In genomic region chr12:112382866-112383265, GRCh38 we compare ENCODE assay signal across 8 cellular contexts. TPM values are rescaled to one million over a fixed set of nuclear protein-coding genes. Genes with fewer than 3 reads are reported as not detected.
DNase-seq lines count a peak whose midpoint lies in the region; ATAC-seq and TF ChIP-seq lines count a peak whose summit lies in the region.

No MANE protein-coding gene starts in this region.

- H3K27ac Mint-ChIP-seq in activated CD4-positive, alpha-beta T cell treated with anti-CD3 and anti-CD28 coated beads, Interleukin-2, amount 10 ng/mL, durations not matched to agents 7 days and 5 days = peak overlapping the region; percentile 93
- H3K27ac Mint-ChIP-seq in activated naive CD8-positive, alpha-beta T cell treated with anti-CD3 and anti-CD28 coated beads for 36 hours = no peak overlapping the region

- ATAC-seq in right lobe of liver = no peak
- ATAC-seq in HG03342 (IDR thresholded peaks at IDR 0.05; ENCODE audit: unreplicated experiment) = no peak

- H3K36me3 ChIP-seq in right lobe of liver (no peaks in the 10 kb centered on the region), testis (ENCODE audit: low read depth, missing control alignments) (no peaks in the 10 kb centered on the region)

- TF ChIP-seq CTCF in right lobe of liver (IDR thresholded peaks at IDR 0.05) (no peak), testis (IDR thresholded peaks at IDR 0.05) (no peak)

- H3K4me1 Mint-ChIP-seq in activated CD4-positive, alpha-beta T cell treated with anti-CD3 and anti-CD28 coated beads, Interleukin-2, amount 10 ng/mL, durations not matched to agents 7 days and 5 days = peaks cover 36% of the 10 kb centered on the region
- peaks cover 23% of the 10 kb centered on the region for H3K4me1 Mint-ChIP-seq in activated naive CD8-positive, alpha-beta T cell treated with anti-CD3 and anti-CD28 coated beads for 36 hours

- peaks cover 0 to 10% (median under 1%) of the 10 kb centered on the region in 4 donors for H3K4me1 ChIP-seq in right lobe of liver
- H3K4me1 ChIP-seq in testis = peaks cover 4% of the 10 kb centered on the region

- CTCF ChIA-PET in activated CD4-positive, alpha-beta T cell treated with anti-CD3 and anti-CD28 coated beads, Interleukin-2, amount 10 ng/mL, durations not matched to agents 7 days and 5 days (lab: Charles Lee) = no interaction called here

- WGBS in right lobe of liver (ENCODE audit: insufficient coverage, low coverage, low lambda C conversion rate, missing lambda C conversion rate) = 89% methylated on average over 8 of the region's 11 CpGs
- WGBS in testis, 2 donors = 59 to 71% methylated on average over 11 of the region's 11 CpGs

- no peak for DNase-seq in activated CD4-positive, alpha-beta T cell treated with anti-CD3 and anti-CD28 coated beads, Interleukin-2, amount 10 ng/mL, durations not matched to agents 7 days and 5 days
- DNase-seq in activated CD4-positive, alpha-beta T cell treated with anti-CD3 and anti-CD28 coated beads for 4 hours = no peak
- no peak for DNase-seq in activated naive CD8-positive, alpha-beta T cell treated with anti-CD3 and anti-CD28 coated beads for 36 hours
- DNase-seq in right lobe of liver (no peak), testis (no peak), foreskin melanocyte (no peak)
- DNase-seq in activated CD4-positive, alpha-beta T cell treated with anti-CD3 and anti-CD28 coated beads, Interleukin-2, amount 50 U/mL, for 48 hours = no peak

- H3K4me3 ChIP-seq in right lobe of liver = peak overlapping the region in 2 of 3 donors; percentile 98
- peak overlapping the region; percentile 81 to 95 for H3K4me3 ChIP-seq in testis

- peaks cover 4% of the 10 kb centered on the region for H3K36me3 Mint-ChIP-seq in activated CD4-positive, alpha-beta T cell treated with anti-CD3 and anti-CD28 coated beads, Interleukin-2, amount 10 ng/mL, durations not matched to agents 7 days and 5 days (ENCODE audit: low read depth)
- peaks cover 3% of the 10 kb centered on the region for H3K36me3 Mint-ChIP-seq in activated naive CD8-positive, alpha-beta T cell treated with anti-CD3 and anti-CD28 coated beads for 36 hours

- TF ChIP-seq POLR2A in right lobe of liver (IDR thresholded peaks at IDR 0.05) = no peak
- no peak for TF ChIP-seq POLR2A in testis (IDR thresholded peaks at IDR 0.05)

- H3K9me3 ChIP-seq in right lobe of liver (no peaks in the 10 kb centered on the region), testis (no peaks in the 10 kb centered on the region)

- peak overlapping the region; percentile 92 for H3K4me3 Mint-ChIP-seq in activated CD4-positive, alpha-beta T cell treated with anti-CD3 and anti-CD28 coated beads, Interleukin-2, amount 10 ng/mL, durations not matched to agents 7 days and 5 days
- H3K4me3 Mint-ChIP-seq in activated naive CD8-positive, alpha-beta T cell treated with anti-CD3 and anti-CD28 coated beads for 36 hours = peak overlapping the region; percentile 91

- no peaks in the 10 kb centered on the region for H3K27me3 ChIP-seq in right lobe of liver
- H3K27me3 ChIP-seq in testis = no peaks in the 10 kb centered on the region

- H3K27me3 Mint-ChIP-seq in activated CD4-positive, alpha-beta T cell treated with anti-CD3 and anti-CD28 coated beads, Interleukin-2, amount 10 ng/mL, durations not matched to agents 7 days and 5 days = no peaks in the 10 kb centered on the region
- H3K27me3 Mint-ChIP-seq in activated naive CD8-positive, alpha-beta T cell treated with anti-CD3 and anti-CD28 coated beads for 36 hours = no peaks in the 10 kb centered on the region

- no peaks in the 10 kb centered on the region for H3K9me3 Mint-ChIP-seq in activated CD4-positive, alpha-beta T cell treated with anti-CD3 and anti-CD28 coated beads, Interleukin-2, amount 10 ng/mL, durations not matched to agents 7 days and 5 days
- no peaks in the 10 kb centered on the region for H3K9me3 Mint-ChIP-seq in activated naive CD8-positive, alpha-beta T cell treated with anti-CD3 and anti-CD28 coated beads for 36 hours

- peak overlapping the region in 2 of 3 donors; percentile 70 to 77 for H3K27ac ChIP-seq in right lobe of liver
- H3K27ac ChIP-seq in testis = peak overlapping the region in 1 of 2 donors; percentile 89

- POLR2A ChIA-PET in activated CD4-positive, alpha-beta T cell treated with anti-CD3 and anti-CD28 coated beads, Interleukin-2, amount 10 ng/mL, durations not matched to agents 7 days and 5 days (lab: Charles Lee) = no interaction called here

- intact Hi-C loops in right lobe of liver (cut with DNase I) = loop anchor here (10.0 kb wide), 1 partner anchor 188 kb away; no protein-coding TSS in a partner anchor
- intact Hi-C loops in testis (cut with DNase I; ENCODE audit: low total_unique reads) = no loop called here

RNA-seq across cellular contexts. Expression of gene HECTD4, which starts 0.6 kb away (rescaled TPM):
- 10 to 100 TPM; 43.2 to 44.7 TPM for total RNA-seq in activated CD4-positive, alpha-beta T cell treated with anti-CD3 and anti-CD28 coated beads, Interleukin-2, amount 10 ng/mL, durations not matched to agents 7 days and 5 days
- total RNA-seq in activated naive CD8-positive, alpha-beta T cell treated with anti-CD3 and anti-CD28 coated beads for 36 hours = 10 to 100 TPM; 15.8 to 17.8 TPM
- total RNA-seq in right lobe of liver = 10 to 100 TPM; 12.6 to 24.4 (median 19.3) TPM
- 10 to 100 TPM; 68.8 to 91.8 TPM for total RNA-seq in testis
- 49.6 TPM for polyA plus RNA-seq in testis (ENCODE audit: insufficient read depth, low read depth, low replicate concordance)

RNA-seq across cellular contexts. Expression of gene RPL6, which starts 26.5 kb away (rescaled TPM):
- total RNA-seq in activated CD4-positive, alpha-beta T cell treated with anti-CD3 and anti-CD28 coated beads, Interleukin-2, amount 10 ng/mL, durations not matched to agents 7 days and 5 days = 1,000 to 10,000 TPM; 1,236 to 1,343 TPM
- total RNA-seq in activated naive CD8-positive, alpha-beta T cell treated with anti-CD3 and anti-CD28 coated beads for 36 hours = 1,000 to 10,000 TPM; 2,009 to 2,101 TPM
- total RNA-seq in right lobe of liver = 100 to 1,000 TPM; 393 to 887 (median 470) TPM
- total RNA-seq in testis = 100 to 1,000 TPM; 343 to 498 TPM
- 600 TPM for polyA plus RNA-seq in testis (ENCODE audit: insufficient read depth, low read depth, low replicate concordance)

RNA-seq across cellular contexts. Expression of gene PTPN11, which starts 35.9 kb away (rescaled TPM):
- 10 to 100 TPM; 79.2 to 84.4 TPM for total RNA-seq in activated CD4-positive, alpha-beta T cell treated with anti-CD3 and anti-CD28 coated beads, Interleukin-2, amount 10 ng/mL, durations not matched to agents 7 days and 5 days
- 100 to 1,000 TPM; 172 to 175 TPM for total RNA-seq in activated naive CD8-positive, alpha-beta T cell treated with anti-CD3 and anti-CD28 coated beads for 36 hours
- total RNA-seq in right lobe of liver (10 to 100 TPM; 66.4 to 77.7 (median 68.6) TPM), testis (10 to 100 TPM; 49.4 to 53.0 TPM)
- 32.0 TPM for polyA plus RNA-seq in testis (ENCODE audit: insufficient read depth, low read depth, low replicate concordance)
